ENCODE assay signal across 32 cellular contexts in genomic region chr4:125359363-125359762, GRCh38. TPM values are rescaled to one million over a fixed set of nuclear protein-coding genes. Genes with fewer than 3 reads are reported as not detected.
"Had no signal": no experiment of that assay in that cellular context is flagged by ENCODE, and none has a peak within 500 bp of the region (broad histone marks: within the 10 kb centered on the region; RNA-seq: fewer than 3 reads in every experiment).

No MANE protein-coding gene starts in this region.

- H3K4me3 Mint-ChIP-seq: activated CD4-positive, alpha-beta T cell treated with anti-CD3 and anti-CD28 coated beads for 36 hours; activated naive CD4-positive, alpha-beta T cell treated with anti-CD3 and anti-CD28 coated beads for 36 hours; activated naive CD8-positive, alpha-beta T cell treated with anti-CD3 and anti-CD28 coated beads for 36 hours; immature natural killer cell; natural killer cell treated with Interleukin-12 subunit alpha and Interleukin-12 subunit beta and Interleukin-15 and Interleukin-18, amount 100 ng/mL, for 72 hours; stimulated activated memory B cell treated with anti-CD40 and anti-IgM and Interleukin-4, amounts not matched to agents 10 μg/mL and 1 μg/mL and 100 μg/mL, for 72 hours; stimulated activated naive CD8-positive, alpha-beta T cell treated with anti-CD3 and anti-CD28 coated beads, Interleukin-15, amount 100 ng/mL, for 72 hours had no signal

- H3K36me3 Mint-ChIP-seq: activated naive CD8-positive, alpha-beta T cell treated with anti-CD3 and anti-CD28 coated beads for 36 hours; immature natural killer cell; natural killer cell treated with Interleukin-12 subunit alpha and Interleukin-12 subunit beta and Interleukin-15 and Interleukin-18, amount 100 ng/mL, for 72 hours; stimulated activated memory B cell treated with anti-CD40 and anti-IgM and Interleukin-4, amounts not matched to agents 10 μg/mL and 1 μg/mL and 100 μg/mL, for 72 hours had no signal

- H3K27ac ChIP-seq: adrenal gland, brain microvascular endothelial cell, foreskin keratinocyte, pancreas, prostate gland, thyroid gland had no signal

- H3K27me3 Mint-ChIP-seq: activated CD4-positive, alpha-beta T cell treated with anti-CD3 and anti-CD28 coated beads for 36 hours; activated naive CD8-positive, alpha-beta T cell treated with anti-CD3 and anti-CD28 coated beads for 36 hours; natural killer cell treated with Interleukin-12 subunit alpha and Interleukin-12 subunit beta and Interleukin-15 and Interleukin-18, amount 100 ng/mL, for 72 hours; stimulated activated memory B cell treated with anti-CD40 and anti-IgM and Interleukin-4, amounts not matched to agents 10 μg/mL and 1 μg/mL and 100 μg/mL, for 72 hours; stimulated activated naive CD8-positive, alpha-beta T cell treated with anti-CD3 and anti-CD28 coated beads, Interleukin-15, amount 100 ng/mL, for 72 hours had no signal

- DNase-seq: activated CD4-positive, alpha-beta T cell treated with anti-CD3 and anti-CD28 coated beads for 36 hours; activated CD4-positive, alpha-beta T cell treated with anti-CD3 and anti-CD28 coated beads, Interleukin-2, amount 50 U/mL, for 4 hours; activated CD4-positive, CD25-positive, alpha-beta regulatory T cell; activated CD8-positive, alpha-beta memory T cell treated with anti-CD3 and anti-CD28 coated beads for 24 hours; activated effector memory CD4-positive, alpha-beta T cell treated with Interleukin-2 at 50 U/mL for 16 hours; activated naive CD4-positive, alpha-beta T cell treated with anti-CD3 and anti-CD28 coated beads for 36 hours; activated naive CD8-positive, alpha-beta T cell treated with anti-CD3 and anti-CD28 coated beads for 36 hours; adrenal gland; aorta; brain microvascular endothelial cell; caudate nucleus; cortex of kidney; foreskin keratinocyte; heart left ventricle; hypothalamus; immature natural killer cell; kidney; left colon; pancreas; retina; sigmoid colon; small intestine; stimulated activated CD4-positive, alpha-beta T cell treated with anti-CD3 and anti-CD28 coated beads, Interleukin-1b, Interleukin-23, amount 100 ng/mL, for 48 hours; stimulated activated CD4-positive, alpha-beta T cell treated with anti-CD3 and anti-CD28 coated beads, Interleukin-4, amount 100 ng/mL, for 4 hours; stimulated activated CD8-positive, alpha-beta memory T cell treated with anti-CD3 and anti-CD28 coated beads, Interleukin-4, amount 100 ng/mL, for 48 hours; stimulated activated naive CD8-positive, alpha-beta T cell treated with anti-CD3 and anti-CD28 coated beads, Interleukin-15, amount 100 ng/mL, for 72 hours; substantia nigra; thyroid gland had no signal

- H3K27me3 ChIP-seq: adrenal gland, brain microvascular endothelial cell, foreskin keratinocyte, heart left ventricle, pancreas, sigmoid colon, thyroid gland had no signal

- H3K4me1 ChIP-seq: adrenal gland, foreskin keratinocyte, pancreas, prostate gland, thyroid gland had no signal

- H3K9me3 Mint-ChIP-seq: activated naive CD4-positive, alpha-beta T cell treated with anti-CD3 and anti-CD28 coated beads for 36 hours; immature natural killer cell; natural killer cell treated with Interleukin-12 subunit alpha and Interleukin-12 subunit beta and Interleukin-15 and Interleukin-18, amount 100 ng/mL, for 72 hours; stimulated activated naive CD8-positive, alpha-beta T cell treated with anti-CD3 and anti-CD28 coated beads, Interleukin-15, amount 100 ng/mL, for 72 hours had no signal

- H3K4me1 Mint-ChIP-seq: activated CD4-positive, alpha-beta T cell treated with anti-CD3 and anti-CD28 coated beads for 36 hours; activated naive CD8-positive, alpha-beta T cell treated with anti-CD3 and anti-CD28 coated beads for 36 hours; stimulated activated memory B cell treated with anti-CD40 and anti-IgM and Interleukin-4, amounts not matched to agents 10 μg/mL and 1 μg/mL and 100 μg/mL, for 72 hours; stimulated activated naive CD8-positive, alpha-beta T cell treated with anti-CD3 and anti-CD28 coated beads, Interleukin-15, amount 100 ng/mL, for 72 hours had no signal

- H3K4me3 ChIP-seq: adrenal gland, pancreas, prostate gland, sigmoid colon, thyroid gland had no signal

- H3K27ac Mint-ChIP-seq: activated CD4-positive, alpha-beta T cell treated with anti-CD3 and anti-CD28 coated beads for 36 hours; activated naive CD4-positive, alpha-beta T cell treated with anti-CD3 and anti-CD28 coated beads for 36 hours; activated naive CD8-positive, alpha-beta T cell treated with anti-CD3 and anti-CD28 coated beads for 36 hours; immature natural killer cell; natural killer cell treated with Interleukin-12 subunit alpha and Interleukin-12 subunit beta and Interleukin-15 and Interleukin-18, amount 100 ng/mL, for 72 hours; stimulated activated memory B cell treated with anti-CD40 and anti-IgM and Interleukin-4, amounts not matched to agents 10 μg/mL and 1 μg/mL and 100 μg/mL, for 72 hours; stimulated activated naive CD8-positive, alpha-beta T cell treated with anti-CD3 and anti-CD28 coated beads, Interleukin-15, amount 100 ng/mL, for 72 hours had no signal

- H3K9me3 ChIP-seq: adrenal gland, heart left ventricle, pancreas, prostate gland, sigmoid colon, thyroid gland had no signal

- H3K36me3 ChIP-seq: adrenal gland, brain microvascular endothelial cell, heart left ventricle, pancreas, prostate gland, sigmoid colon, thyroid gland had no signal

RNA-seq across cellular contexts. Expression of gene FAT4, which starts 44.6 kb away (rescaled TPM):
- total RNA-seq: activated CD4-positive, alpha-beta T cell treated with anti-CD3 and anti-CD28 coated beads for 36 hours; activated naive CD4-positive, alpha-beta T cell treated with anti-CD3 and anti-CD28 coated beads for 36 hours; activated naive CD8-positive, alpha-beta T cell treated with anti-CD3 and anti-CD28 coated beads for 36 hours; T-helper 1 cell treated with Interleukin-12 subunit alpha and Interleukin-12 subunit beta and Interleukin-4 antibody, amounts not matched to agents 30 ng/mL and 1 ng/mL, for 36 hours had no signal
